1 cellular context compared by ENCODE assay signal in genomic region chr6:85643530-85644373, GRCh38.
TF ChIP-seq lines count a peak whose summit lies in the region.

No MANE protein-coding gene starts in this region.

TF ChIP-seq in GM23338, 12 proteins besides CTCF, POLR2A, EP300 and RAD21 (continued from another document):
- TF ChIP-seq ZNF462 (CRISPR knock-in tag; IDR thresholded peaks at IDR 0.05): no peak
- TF ChIP-seq POLR2AphosphoS5 (IDR thresholded peaks at IDR 0.05; ENCODE audit: low read depth): peak; percentile 69
- TF ChIP-seq EZH2 (IDR thresholded peaks at IDR 0.05; ENCODE audit: low read depth, unreplicated experiment): no peak
- TF ChIP-seq CREB1 (CRISPR knock-in tag; IDR thresholded peaks at IDR 0.05; ENCODE audit: low read depth): peak; percentile 20; the same call in 1 of the 2 replicates
- TF ChIP-seq REST (IDR thresholded peaks at IDR 0.05; ENCODE audit: unreplicated experiment): no peak
